In the genomic region with DNA sequence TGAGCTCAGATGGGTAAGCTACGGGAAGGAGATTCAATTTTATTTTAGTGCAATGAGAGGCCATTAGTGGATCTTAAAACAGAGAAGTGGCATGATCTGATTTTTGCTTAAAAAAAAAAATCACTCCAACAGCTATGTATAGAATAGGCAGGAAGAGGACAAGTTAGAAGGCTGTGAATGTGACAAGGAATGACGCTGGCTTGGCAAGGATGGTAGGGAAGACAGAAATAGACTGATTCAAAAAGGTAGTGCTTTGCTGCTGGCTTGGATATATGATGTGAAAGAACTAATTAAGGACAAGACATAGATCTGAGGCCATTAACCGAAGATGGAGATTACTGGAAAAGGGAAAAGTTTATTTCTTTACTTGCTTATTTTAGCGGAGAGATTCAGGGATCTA, we compare ENCODE assay signal across 21 cellular contexts.
"Had no signal": no experiment of that assay in that cellular context is flagged by ENCODE, and none has a peak within 500 bp of the region (broad histone marks: within the 10 kb centered on the region; RNA-seq: fewer than 3 reads in every experiment).

No MANE protein-coding gene starts in this region.

- H3K27me3 ChIP-seq: hepatocyte, left lung, ovary, right lobe of liver, stomach, thyroid gland had no signal

- H3K27ac ChIP-seq: hepatocyte, left lung, lower lobe of right lung, ovary, psoas muscle, right lobe of liver, stomach, thyroid gland had no signal

- DNase-seq: cerebellar nuclear complex; cortex of kidney; effector memory CD8-positive, alpha-beta T cell; left cardiac atrium; left lung; lower lobe of right lung; natural killer cell; occipital lobe; ovary; posterior cingulate gyrus; psoas muscle; right lobe of liver; small intestine; stimulated activated CD4-positive, alpha-beta T cell treated with anti-CD3 and anti-CD28 coated beads, Interleukin-15, amount 100 ng/mL, for 24 hours; stimulated activated CD4-positive, alpha-beta T cell treated with anti-CD3 and anti-CD28 coated beads, Interleukin-4, amount 100 ng/mL, for 1 hour; stimulated activated CD8-positive, alpha-beta memory T cell treated with anti-CD3 and anti-CD28 coated beads, Interleukin-4, amount 100 ng/mL, for 48 hours; stimulated activated naive CD4-positive, alpha-beta T cell treated with Interleukin-2 at 50 U/mL for 16 hours; stomach; thyroid gland; trophoblast cell had no signal

- H3K4me3 ChIP-seq: hepatocyte, left lung, lower lobe of right lung, ovary, psoas muscle, right lobe of liver, stomach, thyroid gland had no signal

- H2AFZ ChIP-seq: hepatocyte had no signal

- H3K36me3 ChIP-seq: ovary, right lobe of liver, thyroid gland had no signal

- H3K4me1 ChIP-seq: left lung, lower lobe of right lung, right lobe of liver had no signal

- H3K4me2 ChIP-seq: hepatocyte had no signal

- H3K27me3 Mint-ChIP-seq: effector memory CD8-positive, alpha-beta T cell had no signal

- H3K9me3 Mint-ChIP-seq: effector memory CD8-positive, alpha-beta T cell; natural killer cell had no signal

- ATAC-seq: effector memory CD8-positive, alpha-beta T cell; left lung; lower lobe of right lung; natural killer cell; right lobe of liver had no signal

- H3K36me3 Mint-ChIP-seq: natural killer cell had no signal

- H3K4me3 Mint-ChIP-seq: effector memory CD8-positive, alpha-beta T cell; natural killer cell had no signal

- H3K9me3 ChIP-seq: left lung, lower lobe of right lung, ovary, psoas muscle, right lobe of liver, stomach, thyroid gland had no signal

- H3K27ac Mint-ChIP-seq: effector memory CD8-positive, alpha-beta T cell had no signal
